ENCODE assay signal across 25 cellular contexts in the genomic region with DNA sequence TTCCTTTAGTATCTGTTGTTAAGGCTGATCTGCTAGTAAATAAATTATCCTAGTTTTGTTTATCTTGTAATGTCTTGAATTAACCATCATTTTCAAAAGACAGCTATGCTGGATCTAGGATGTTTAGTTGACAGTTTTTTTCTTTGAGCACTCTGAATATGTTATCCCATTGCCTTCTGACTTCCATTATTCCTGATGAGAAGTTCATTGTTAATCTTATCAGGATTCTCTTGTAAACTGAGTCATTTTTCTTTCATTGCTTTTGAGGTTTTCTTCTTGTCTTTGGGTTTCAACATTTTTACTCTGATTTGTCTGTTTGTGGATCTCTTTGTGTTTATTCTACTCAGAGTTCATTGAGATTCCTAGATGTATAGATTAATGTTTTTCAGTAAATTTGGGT.
DNase-seq lines count a peak whose midpoint lies in the region; ATAC-seq, FAIRE-seq and TF ChIP-seq lines count a peak whose summit lies in the region.
"Had no signal": no experiment of that assay in that cellular context is flagged by ENCODE, and none has a peak within 500 bp of the region (broad histone marks: within the 10 kb centered on the region; RNA-seq: fewer than 3 reads in every experiment).

No MANE protein-coding gene starts in this region.

- H3K9me3 ChIP-seq in HepG2 (ENCODE audit: low read length) (no peaks in the 10 kb centered on the region), right lobe of liver (no peaks in the 10 kb centered on the region), HEK293 (ENCODE audit: control insufficient read depth, insufficient read depth, low read depth, low read length) (no peaks in the 10 kb centered on the region), K562 (replicated peaks; ENCODE audit: control insufficient read depth, insufficient read depth, low read depth, low read length) (no peaks in the 10 kb centered on the region)
- H3K9me3 ChIP-seq: BE2C, BLaER1 had no signal

- no peak for ATAC-seq in HepG2
- no peak for ATAC-seq in right lobe of liver
- no peak for ATAC-seq in K562
- no peak for ATAC-seq in GM19035 (IDR thresholded peaks at IDR 0.05; ENCODE audit: unreplicated experiment)
- no peak for ATAC-seq in GM18861 (IDR thresholded peaks at IDR 0.05; ENCODE audit: unreplicated experiment)

- H3K4me2 ChIP-seq in HepG2 (ENCODE audit: low read depth, low read length) (no peak overlapping the region), K562 (ENCODE audit: insufficient read depth, low read length) (no peak overlapping the region)
- H3K4me2 ChIP-seq: BLaER1 had no signal

- TF ChIP-seq RAD21 in HepG2 (CRISPR knock-in tag; IDR thresholded peaks at IDR 0.05) (no peak), K562 (CRISPR knock-in tag; conservative IDR thresholded peaks at IDR 0.05 in 1 of 2, IDR thresholded peaks at IDR 0.05 in 1 of 2) (no peak)

- TF ChIP-seq EP300 in HepG2 (IDR thresholded peaks at IDR 0.05; ENCODE audit: low read depth in 2 of 2, low read length in 2 of 2) (no peak), HepG2 (CRISPR knock-in tag; IDR thresholded peaks at IDR 0.05; ENCODE audit: borderline replicate concordance) (no peak), K562 (IDR thresholded peaks at IDR 0.05; ENCODE audit: low read length) (no peak)

- POLR2A ChIA-PET in HepG2 (lab: Yijun Ruan, JAX), result no interaction called here
- POLR2A ChIA-PET in HEK293 (lab: Yijun Ruan, JAX), result no interaction called here
- POLR2A ChIA-PET in K562 (lab: Yijun Ruan, JAX), result interaction anchor here (0.9 kb wide), 1 partner anchor 24 kb away, joined by 4 read pairs; no protein-coding TSS in a partner anchor

- H3K9ac ChIP-seq in HepG2 (ENCODE audit: insufficient read depth, low read depth, low read length) (no peak overlapping the region), K562 (ENCODE audit: insufficient read depth in 1 of 2, low read depth in 2 of 2, low read length in 2 of 2) (no peak overlapping the region)
- H3K9ac ChIP-seq: BLaER1 had no signal

- H3K79me2 ChIP-seq in HepG2 (ENCODE audit: insufficient read depth, low read length), result no peaks in the 10 kb centered on the region
- H3K79me2 ChIP-seq in K562 (ENCODE audit: control insufficient read depth, insufficient read depth, low read length), result no peaks in the 10 kb centered on the region

- H3K4me3 ChIP-seq in HepG2 (replicated peaks in 1 of 3; ENCODE audit: insufficient read depth in 1 of 3, low read depth in 2 of 3, low read length in 3 of 3) (no peak overlapping the region), right lobe of liver (no peak overlapping the region), HEK293 (ENCODE audit: low read depth, low read length) (no peak overlapping the region), K562 (no peak overlapping the region)
- H3K4me3 ChIP-seq: BLaER1 had no signal

- no peak overlapping the region for H2AFZ ChIP-seq in HepG2 (ENCODE audit: low read length)
- H2AFZ ChIP-seq in K562 (ENCODE audit: low read depth, low read length), result no peak overlapping the region

- BruUV-seq in HepG2 (replicated peaks; lab: Mats Ljungman, UMichigan) (no TSS peak), K562 (replicated peaks; lab: Mats Ljungman, UMichigan) (no TSS peak)

- H4K20me1 ChIP-seq in HepG2 (ENCODE audit: insufficient read depth, low read length) (no peaks in the 10 kb centered on the region), K562 (replicated peaks; ENCODE audit: control insufficient read depth, insufficient read depth, low read length) (no peaks in the 10 kb centered on the region)
- H4K20me1 ChIP-seq: BLaER1 had no signal

- H3K27ac ChIP-seq in HepG2 (ENCODE audit: extremely low read length, insufficient read depth, low read length) (no peak overlapping the region), right lobe of liver (no peak overlapping the region), HEK293 (ENCODE audit: extremely low read depth, low read depth, low read length) (no peak overlapping the region), K562 (ENCODE audit: extremely low read depth, low read depth, low read length) (no peak overlapping the region)
- H3K27ac ChIP-seq: BLaER1 had no signal

- intact Hi-C loops in HepG2 (cut with micrococcal nuclease; ENCODE audit: unreplicated experiment), result no loop called here
- intact Hi-C loops in right lobe of liver (cut with DNase I), result no loop called here
- intact Hi-C loops in K562 (cut with micrococcal nuclease), result no loop called here

- H3K4me1 ChIP-seq in HepG2 (ENCODE audit: insufficient read depth, low read length), result peaks cover 16% of the 10 kb centered on the region
- H3K4me1 ChIP-seq in right lobe of liver, result no peaks in the 10 kb centered on the region
- no peaks in the 10 kb centered on the region for H3K4me1 ChIP-seq in HEK293 (ENCODE audit: control insufficient read depth, insufficient read depth, low read length)
- H3K4me1 ChIP-seq in K562 (replicated peaks in 1 of 2; ENCODE audit: control insufficient read depth in 2 of 2, insufficient read depth in 2 of 2, low read length in 2 of 2), result no peaks in the 10 kb centered on the region
- H3K4me1 ChIP-seq: BE2C, BLaER1 had no signal

- H3K27me3 ChIP-seq in HepG2 (ENCODE audit: control insufficient read depth in 1 of 2, insufficient read depth in 2 of 2, low read length in 2 of 2) (no peaks in the 10 kb centered on the region), right lobe of liver (no peaks in the 10 kb centered on the region), K562 (ENCODE audit: control insufficient read depth in 2 of 2, insufficient read depth in 2 of 2, low read length in 2 of 2) (no peaks in the 10 kb centered on the region)
- H3K27me3 ChIP-seq: BE2C, BLaER1 had no signal

- no peak for DNase-seq in HepG2 (ENCODE audit: low spot score)
- no peak for DNase-seq in right lobe of liver
- no peak for DNase-seq in K562 (ENCODE audit: extremely low read depth in 1 of 4, low spot score in 3 of 4)
- DNase-seq in cortex of kidney (lab: John Stamatoyannopoulos, UW), result no peak
- DNase-seq: 8988T; ACHN; BE2C; C1 segment of cervical spinal cord; CD4-positive, alpha-beta memory T cell; CD4-positive, CD25-positive, alpha-beta regulatory T cell; CD8-positive, alpha-beta memory T cell; COR-L47; DMS 273 treated with DMSO at 0.1 percent for 48 hours; DMS153; DMS53; DMS79; DND-41; EL; GDM1 had no signal

- no peaks in the 10 kb centered on the region for H3K9me1 ChIP-seq in K562 (ENCODE audit: control insufficient read depth, insufficient read depth, low read length)

- in situ Hi-C loops in HepG2 (cut with HindIII; ENCODE audit: extremely low pct_ligation_motif_present, low pct_unique_long_range_greater_than_20kb), result no loop called here
- in situ Hi-C loops in K562 (cut with MboI), result no loop called here

- H3K36me3 ChIP-seq in HepG2 (replicated peaks in 1 of 2; ENCODE audit: control insufficient read depth in 1 of 2, insufficient read depth in 2 of 2, low read length in 2 of 2), result no peaks in the 10 kb centered on the region
- H3K36me3 ChIP-seq in right lobe of liver, result no peaks in the 10 kb centered on the region
- no peaks in the 10 kb centered on the region for H3K36me3 ChIP-seq in HEK293 (ENCODE audit: control insufficient read depth in 2 of 2, insufficient read depth in 1 of 2, low read length in 2 of 2)
- no peaks in the 10 kb centered on the region for H3K36me3 ChIP-seq in K562 (ENCODE audit: control insufficient read depth, insufficient read depth, low read length)
- H3K36me3 ChIP-seq: BE2C, BLaER1 had no signal

- TF ChIP-seq CTCF in HepG2 (CRISPR knock-in tag; IDR thresholded peaks at IDR 0.05) (no peak), right lobe of liver (IDR thresholded peaks at IDR 0.05) (no peak), HEK293 (tag by site-specific recombination; IDR thresholded peaks at IDR 0.05) (no peak), K562 (IDR thresholded peaks at IDR 0.05 in 2 of 3, conservative IDR thresholded peaks at IDR 0.05 in 1 of 3; ENCODE audit: insufficient read depth in 2 of 3, low read depth in 1 of 3, low read length in 3 of 3) (no peak)

- FAIRE-seq in HepG2 (lab: Jason Lieb, UNC) (no peak), K562 (lab: Jason Lieb, UNC) (no peak)
- FAIRE-seq: GM12891, GM19239 had no signal

- CTCF ChIA-PET in HepG2 (lab: Yijun Ruan, JAX; ENCODE audit: low intra/inter-chr PET ratio, low total read pairs) (no interaction called here), HEK293 (lab: Yijun Ruan, JAX) (interaction anchor here (0.6 kb wide), 1 partner anchor 1242 kb away, joined by 3 read pairs; no protein-coding TSS in a partner anchor), K562 (lab: Yijun Ruan, JAX; ENCODE audit: low intra/inter-chr PET ratio) (interaction anchor here (0.7 kb wide), 1 partner anchor 210 kb away, joined by 3 read pairs; no protein-coding TSS in a partner anchor)

- TF ChIP-seq POLR2A in HepG2 (IDR thresholded peaks at IDR 0.05; ENCODE audit: insufficient read depth in 1 of 2, low read depth in 2 of 2, low read length in 2 of 2), result no peak
- TF ChIP-seq POLR2A in right lobe of liver (IDR thresholded peaks at IDR 0.05), result no peak
- no peak for TF ChIP-seq POLR2A in K562 (conservative IDR thresholded peaks at IDR 0.05)

TF ChIP-seq in HepG2, 621 proteins besides CTCF, POLR2A, EP300 and RAD21 (continues in another document):
- TF ChIP-seq NFIC (IDR thresholded peaks at IDR 0.05; ENCODE audit: low read length), result no peak
- TF ChIP-seq, protein P1, sequence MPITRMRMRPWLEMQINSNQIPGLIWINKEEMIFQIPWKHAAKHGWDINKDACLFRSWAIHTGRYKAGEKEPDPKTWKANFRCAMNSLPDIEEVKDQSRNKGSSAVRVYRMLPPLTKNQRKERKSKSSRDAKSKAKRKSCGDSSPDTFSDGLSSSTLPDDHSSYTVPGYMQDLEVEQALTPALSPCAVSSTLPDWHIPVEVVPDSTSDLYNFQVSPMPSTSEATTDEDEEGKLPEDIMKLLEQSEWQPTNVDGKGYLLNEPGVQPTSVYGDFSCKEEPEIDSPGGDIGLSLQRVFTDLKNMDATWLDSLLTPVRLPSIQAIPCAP (CRISPR knock-in tag; IDR thresholded peaks at IDR 0.05; ENCODE audit: low read depth), result no peak

TF ChIP-seq in HEK293, 187 proteins besides CTCF, POLR2A, EP300 and RAD21 (continues in another document):
- TF ChIP-seq SETDB1 (IDR thresholded peaks at IDR 0.05; ENCODE audit: insufficient read length, low read length), result peak; percentile 68

TF ChIP-seq in K562, 482 proteins besides CTCF, POLR2A, EP300 and RAD21 (continues in another document):
- 0 out of 2 replicates have a peak, but pooled peaks have one; percentile 41 for TF ChIP-seq TRIM28 (IDR thresholded peaks at IDR 0.05)
- TF ChIP-seq, protein P2, sequence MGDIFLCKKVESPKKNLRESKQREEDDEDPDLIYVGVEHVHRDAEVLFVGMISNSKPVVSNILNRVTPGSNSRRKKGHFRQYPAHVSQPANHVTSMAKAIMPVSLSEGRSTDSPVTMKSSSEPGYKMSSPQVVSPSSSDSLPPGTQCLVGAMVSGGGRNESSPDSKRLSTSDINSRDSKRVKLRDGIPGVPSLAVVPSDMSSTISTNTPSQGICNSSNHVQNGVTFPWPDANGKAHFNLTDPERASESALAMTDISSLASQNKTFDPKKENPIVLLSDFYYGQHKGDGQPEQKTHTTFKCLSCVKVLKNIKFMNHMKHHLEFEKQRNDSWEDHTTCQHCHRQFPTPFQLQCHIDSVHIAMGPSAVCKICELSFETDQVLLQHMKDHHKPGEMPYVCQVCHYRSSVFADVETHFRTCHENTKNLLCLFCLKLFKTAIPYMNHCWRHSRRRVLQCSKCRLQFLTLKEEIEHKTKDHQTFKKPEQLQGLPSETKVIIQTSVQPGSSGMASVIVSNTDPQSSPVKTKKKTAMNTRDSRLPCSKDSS (IDR thresholded peaks at IDR 0.05; ENCODE audit: low read depth, partially characterized antibody), result peak; percentile 76
- TF ChIP-seq ARNT (IDR thresholded peaks at IDR 0.05), result no peak
